1 cellular context compared by ENCODE assay signal in the genomic region with DNA sequence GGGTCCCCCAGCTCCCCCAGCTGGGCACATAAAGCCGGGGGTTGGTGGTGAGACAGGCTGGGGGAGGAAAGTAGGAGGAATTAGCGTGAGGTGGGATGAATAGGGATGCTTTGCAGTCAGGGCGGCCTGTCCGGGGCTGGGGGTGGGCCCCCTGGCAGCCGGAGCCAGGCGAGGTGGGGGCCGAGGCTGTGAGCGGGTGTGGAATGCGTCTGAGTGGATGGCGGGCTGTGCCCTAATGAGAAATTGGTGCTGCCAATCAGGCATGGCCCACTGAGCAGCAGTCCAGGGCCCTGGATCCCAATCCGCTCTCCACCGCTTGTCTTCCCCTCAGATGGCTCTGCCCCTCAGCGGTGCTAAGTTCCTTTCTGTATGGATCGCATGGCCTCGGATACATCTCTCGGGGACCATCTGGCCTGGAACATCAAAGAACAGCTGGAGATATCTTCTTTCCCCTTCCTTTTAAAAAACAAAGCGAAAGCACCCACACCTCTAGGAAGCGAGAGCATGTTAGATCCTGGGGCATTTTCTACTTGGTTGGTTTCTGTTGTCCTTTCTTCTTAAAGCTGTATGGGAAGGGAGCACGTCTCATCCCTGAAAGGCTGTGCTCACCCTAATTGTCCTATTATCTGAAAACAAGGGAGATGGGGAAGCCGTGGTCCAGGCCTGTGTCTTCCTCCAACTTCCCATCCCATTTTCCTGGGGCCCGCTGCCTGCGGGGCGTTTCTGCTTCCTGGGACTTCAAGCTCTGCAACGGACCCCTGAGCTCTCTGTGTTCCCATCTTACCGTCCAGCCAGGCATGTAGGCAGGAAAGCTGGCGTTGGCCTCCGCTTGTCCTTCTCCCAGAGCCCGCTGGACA.
TF ChIP-seq lines count a peak whose summit lies in the region.

No MANE protein-coding gene starts in this region.

TF ChIP-seq in HepG2, 621 proteins besides CTCF, POLR2A, EP300 and RAD21:
- no peak for TF ChIP-seq MIER3 (CRISPR knock-in tag; IDR thresholded peaks at IDR 0.05; ENCODE audit: borderline replicate concordance)
- TF ChIP-seq, protein P1, sequence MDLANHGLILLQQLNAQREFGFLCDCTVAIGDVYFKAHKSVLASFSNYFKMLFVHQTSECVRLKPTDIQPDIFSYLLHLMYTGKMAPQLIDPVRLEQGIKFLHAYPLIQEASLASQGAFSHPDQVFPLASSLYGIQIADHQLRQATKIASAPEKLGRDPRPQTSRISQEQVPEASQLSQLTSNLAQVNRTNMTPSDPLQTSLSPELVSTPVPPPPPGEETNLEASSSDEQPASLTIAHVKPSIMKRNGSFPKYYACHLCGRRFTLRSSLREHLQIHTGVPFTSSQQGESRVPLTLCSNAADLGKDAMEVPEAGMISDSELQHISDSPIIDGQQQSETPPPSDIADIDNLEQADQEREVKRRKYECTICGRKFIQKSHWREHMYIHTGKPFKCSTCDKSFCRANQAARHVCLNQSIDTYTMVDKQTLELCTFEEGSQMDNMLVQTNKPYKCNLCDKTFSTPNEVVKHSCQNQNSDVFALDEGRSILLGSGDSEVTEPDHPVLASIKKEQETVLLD (CRISPR knock-in tag; IDR thresholded peaks at IDR 0.05; ENCODE audit: low read depth): no peak
- no peak for TF ChIP-seq ZNF44 (CRISPR knock-in tag; IDR thresholded peaks at IDR 0.05)
- no peak for TF ChIP-seq ZNF30 (CRISPR knock-in tag; IDR thresholded peaks at IDR 0.05)
